Comparison of ENCODE assay signal across 8 cellular contexts in the genomic region with DNA sequence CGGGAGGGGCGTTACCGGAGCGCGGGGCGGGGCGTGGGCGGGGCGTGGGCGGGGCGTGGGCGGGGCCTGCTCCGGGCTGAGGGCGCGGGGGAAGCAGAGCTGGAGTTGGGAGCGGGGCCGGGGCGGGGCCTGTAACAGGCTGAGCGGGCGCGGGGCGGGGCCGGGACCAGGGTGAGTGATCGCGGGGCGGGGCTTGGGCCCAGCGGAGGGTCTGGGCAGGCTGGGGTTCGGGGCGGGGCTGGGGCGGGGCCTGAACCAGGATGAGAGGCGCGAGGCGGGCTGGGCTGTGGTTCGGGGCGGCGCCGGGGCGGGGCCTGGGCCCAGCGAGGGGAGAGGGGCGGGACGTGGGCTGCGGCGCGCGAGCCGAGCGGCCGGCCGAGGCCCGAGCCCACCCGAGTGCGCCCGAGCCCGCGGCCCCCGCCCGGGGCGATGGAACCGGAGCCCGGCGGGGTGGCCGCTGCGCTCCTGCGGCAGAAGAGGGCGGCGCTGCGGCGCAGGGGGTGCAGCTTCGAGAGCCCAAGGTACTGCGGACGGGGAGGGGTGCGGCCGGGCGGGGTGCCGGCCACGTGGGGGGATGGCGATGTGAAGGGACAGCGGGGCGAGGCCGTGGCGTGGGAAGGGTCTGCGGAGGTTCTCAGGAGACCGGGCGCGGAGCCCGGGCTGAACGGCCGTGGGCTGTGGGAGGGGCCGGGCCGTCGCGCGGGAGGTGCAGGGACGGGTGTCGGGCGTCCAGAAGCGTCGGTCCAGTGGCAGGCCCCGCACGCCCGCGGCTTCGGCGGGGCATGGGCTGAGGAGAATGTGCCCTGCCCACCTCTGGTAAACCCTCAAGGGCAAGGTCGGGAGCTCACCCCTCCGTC.
DNase-seq lines count a peak whose midpoint lies in the region; ATAC-seq and TF ChIP-seq lines count a peak whose summit lies in the region.

No MANE protein-coding gene starts in this region.

- peak; percentile 2 for TF ChIP-seq POLR2A in GM18505 (IDR thresholded peaks at IDR 0.05; ENCODE audit: borderline replicate concordance, extremely low read depth, insufficient read depth, insufficient read length)

- DNase-seq in NCI-H2171 treated with DMSO at 0.1 percent for 48 hours (lab: John Stamatoyannopoulos, UW) (peak; percentile 96), caudate nucleus (lab: John Stamatoyannopoulos, UW) (peak; percentile 69 to 99 (median 96)), iris pigment epithelial cell (ENCODE audit: low read depth) (peak; percentile 84), smooth muscle cell of the brain vasculature (ENCODE audit: low read depth, low spot score) (peak; percentile 65)
- peak; percentile 86 to 93 (median 90) for DNase-seq in activated CD4-positive, CD25-positive, alpha-beta regulatory T cell (lab: John Stamatoyannopoulos, UW)

- peak; percentile 49 for ATAC-seq in GM18505 (IDR thresholded peaks at IDR 0.05; ENCODE audit: unreplicated experiment)
- peak; percentile 49 for ATAC-seq in HG03045 (IDR thresholded peaks at IDR 0.05; ENCODE audit: unreplicated experiment)
- no peak for ATAC-seq in GM18873 (IDR thresholded peaks at IDR 0.05; ENCODE audit: low FRiP score, unreplicated experiment)

- H3K27ac ChIP-seq in caudate nucleus (ENCODE audit: low read depth, low read length), result peak overlapping the region; percentile 80
